In the genomic region with DNA sequence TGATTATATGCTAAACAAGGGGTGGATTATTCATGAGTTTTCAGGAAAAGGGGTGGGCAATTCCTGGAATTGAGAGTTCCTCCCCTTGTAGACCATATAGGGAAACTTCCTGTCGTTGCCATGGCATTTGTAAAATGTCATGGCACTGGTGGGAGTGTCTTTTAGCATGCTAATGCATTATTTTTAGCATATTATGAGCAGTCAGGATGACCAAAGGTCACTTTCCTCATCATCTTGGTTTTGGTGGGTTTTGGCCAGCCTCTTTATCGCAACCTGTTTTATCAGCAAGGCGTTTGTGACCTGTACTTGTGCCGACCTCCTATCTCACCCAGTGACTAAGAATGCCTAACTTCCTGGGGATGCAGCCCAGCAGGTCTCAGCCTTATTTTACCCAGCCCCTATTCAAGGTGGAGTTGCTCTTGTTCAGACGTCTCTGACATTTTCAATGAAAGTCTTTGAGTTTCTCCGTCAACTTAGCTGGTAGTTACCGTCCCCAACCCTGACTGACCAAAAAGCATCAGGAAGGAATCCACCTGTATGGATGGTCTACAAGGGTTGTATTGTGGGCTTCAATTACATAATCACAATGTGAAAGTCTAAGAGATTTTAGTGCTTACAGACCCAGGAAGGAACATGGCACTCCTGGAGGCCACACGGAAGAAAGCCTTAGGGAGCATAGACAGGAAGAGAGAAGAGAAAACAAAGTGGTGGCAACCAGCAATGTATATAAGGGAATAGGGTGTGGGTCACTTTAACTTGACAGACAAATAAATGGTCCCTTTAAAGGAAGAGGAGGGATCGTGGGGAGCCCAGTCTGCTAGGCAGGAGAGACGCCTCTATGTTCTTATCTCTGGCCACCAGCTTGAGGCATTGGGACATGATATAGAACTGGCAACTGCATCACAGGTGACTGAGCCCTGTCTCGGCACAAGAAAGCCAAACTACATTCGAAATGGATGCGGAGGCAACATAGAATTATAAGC, we compare ENCODE assay signal across 14 cellular contexts.
A peak's percentile ranks its signal among the peaks of the same experiment; 100 is the strongest.
DNase-seq lines count a peak whose midpoint lies in the region; ATAC-seq and TF ChIP-seq lines count a peak whose summit lies in the region.
"Had no signal": no experiment of that assay in that cellular context is flagged by ENCODE, and none has a peak within 500 bp of the region (broad histone marks: within the 10 kb centered on the region; RNA-seq: fewer than 3 reads in every experiment).

No MANE protein-coding gene starts in this region.

- H3K4me3 ChIP-seq in adrenal gland: no peak overlapping the region
- H3K4me3 ChIP-seq in fibroblast of the aortic adventitia (ENCODE audit: low read depth, low read length): no peak overlapping the region
- no peak overlapping the region for H3K4me3 ChIP-seq in H7 (ENCODE audit: insufficient read depth, low read depth, low read length)
- no peak overlapping the region for H3K4me3 ChIP-seq in tibial artery
- H3K4me3 ChIP-seq: coronary artery, neural progenitor cell had no signal

- peak; percentile 40 for ATAC-seq in sciatic nerve

- no peak overlapping the region for H3K4me3 Mint-ChIP-seq in HFFc6
- H3K4me3 Mint-ChIP-seq: neural progenitor cell had no signal

- H3K9me3 ChIP-seq in adrenal gland (replicated peaks in 1 of 3): no peaks in the 10 kb centered on the region
- H3K9me3 ChIP-seq in tibial artery: no peaks in the 10 kb centered on the region

- H3K36me3 Mint-ChIP-seq in HFFc6 (ENCODE audit: low read depth): no peaks in the 10 kb centered on the region
- H3K36me3 Mint-ChIP-seq: neural progenitor cell had no signal

- TF ChIP-seq CTCF in HFFc6 (IDR thresholded peaks at IDR 0.05): no peak
- no peak for TF ChIP-seq CTCF in adrenal gland (IDR thresholded peaks at IDR 0.05)
- TF ChIP-seq CTCF in fibroblast of the aortic adventitia (IDR thresholded peaks at IDR 0.05; ENCODE audit: insufficient read depth, low read length): no peak
- TF ChIP-seq CTCF in tibial artery (IDR thresholded peaks at IDR 0.05): no peak

- H3K4me1 Mint-ChIP-seq in HFFc6 (ENCODE audit: low read depth): peaks cover 48% of the 10 kb centered on the region

- peak overlapping the region in 3 of 5 donors; percentile 43 to 79 (median 67) for H3K27ac ChIP-seq in adrenal gland
- peak overlapping the region in 1 of 2 donors; percentile 31 for H3K27ac ChIP-seq in tibial artery
- H3K27ac ChIP-seq: neural progenitor cell had no signal

- DNase-seq in HFFc6 (peak; percentile 20), adrenal gland (peak in 4 of 7 donors; percentile 41 to 73 (median 47)), fibroblast of the aortic adventitia (ENCODE audit: low read depth) (peak; percentile 33), sciatic nerve (ENCODE audit: low spot score) (no peak), activated gamma-delta T cell treated with Interleukin-2 at 50 U/mL for 16 hours (no peak), H7 (no peak), tibial artery (no peak), cortex of kidney (lab: John Stamatoyannopoulos, UW) (no peak)
- DNase-seq: activated CD4-positive, alpha-beta T cell treated with anti-CD3 and anti-CD28 coated beads, Interleukin-2, amount 50 U/mL, for 1 hour; activated T-cell treated with anti-CD3 and anti-CD28 coated beads, Interleukin-2, amount 50 U/mL, for 1 hour; amniotic stem cell; DMS 273 treated with DMSO at 0.1 percent for 48 hours had no signal

- peaks cover 18 to 26% of the 10 kb centered on the region in 2 donors for H3K4me1 ChIP-seq in adrenal gland (replicated peaks in 1 of 2)
- H3K4me1 ChIP-seq in tibial artery: peaks cover 0 to 27% (median 7%) of the 10 kb centered on the region in 4 donors
- H3K4me1 ChIP-seq: neural progenitor cell had no signal

- no peaks in the 10 kb centered on the region for H3K27me3 Mint-ChIP-seq in HFFc6 (ENCODE audit: insufficient read depth)

- H3K27me3 ChIP-seq in adrenal gland (no peaks in the 10 kb centered on the region), H7 (ENCODE audit: control insufficient read depth, insufficient read depth, low read length) (no peaks in the 10 kb centered on the region), tibial artery (no peaks in the 10 kb centered on the region)
- H3K27me3 ChIP-seq: neural progenitor cell had no signal

- H3K36me3 ChIP-seq in adrenal gland (replicated peaks in 1 of 2) (no peaks in the 10 kb centered on the region), H7 (replicated peaks; ENCODE audit: control insufficient read depth, insufficient read depth, low read length) (no peaks in the 10 kb centered on the region), tibial artery (no peaks in the 10 kb centered on the region)
- H3K36me3 ChIP-seq: neural progenitor cell had no signal

- no peaks in the 10 kb centered on the region for H3K9me3 Mint-ChIP-seq in HFFc6

- intact Hi-C loops in adrenal gland (cut with DNase I) (no loop called here), sciatic nerve (cut with DNase I) (no loop called here), tibial artery (cut with DNase I; ENCODE audit: low total_unique reads) (no loop called here)

- no peak for TF ChIP-seq POLR2A in adrenal gland (IDR thresholded peaks at IDR 0.05)

- WGBS in adrenal gland, 4 donors: 81 to 90% (median 84%) methylated on average over 13 of the region's 13 CpGs

- peak overlapping the region; percentile 46 for H3K27ac Mint-ChIP-seq in HFFc6

Comparison
In these comparisons a context has a peak if more than half of its experiments do, and no peak if none do; other contexts are left out.
1. DNase-seq: peak in HFFc6 (single experiment), adrenal gland (4 of 7) and fibroblast of the aortic adventitia (single experiment); none in sciatic nerve (single experiment), activated gamma-delta T cell treated with Interleukin-2 at 50 U/mL for 16 hours (single experiment), H7 (single experiment), tibial artery (0 of 2) and cortex of kidney (single experiment).